Comparison of ENCODE assay signal across 17 cellular contexts in the genomic region with DNA sequence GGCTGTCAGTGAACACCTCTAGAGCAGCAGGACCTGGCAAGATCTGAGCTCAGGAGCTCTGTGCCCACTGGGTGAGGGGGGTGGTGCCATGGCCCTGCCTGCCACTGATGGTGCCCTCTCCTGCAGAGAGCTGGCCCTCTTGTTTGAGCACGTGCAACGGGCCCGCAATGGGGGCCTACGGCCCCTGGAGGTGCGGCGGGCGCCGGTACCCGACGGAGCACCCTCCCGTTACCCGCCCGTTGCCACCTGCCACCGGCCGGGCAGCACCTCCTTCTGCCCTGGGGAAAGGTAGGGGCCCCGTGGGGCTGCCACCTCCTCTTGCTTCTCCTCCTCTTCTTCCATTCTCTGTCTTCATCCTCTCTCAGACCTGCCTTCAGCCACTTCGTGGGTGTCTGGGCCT. TPM values are rescaled to one million over a fixed set of nuclear protein-coding genes. Genes with fewer than 3 reads are reported as not detected.
"Had no signal": no experiment of that assay in that cellular context is flagged by ENCODE, and none has a peak within 500 bp of the region (broad histone marks: within the 10 kb centered on the region; RNA-seq: fewer than 3 reads in every experiment).

No MANE protein-coding gene starts in this region.

- H3K4me3 Mint-ChIP-seq: activated CD8-positive, alpha-beta memory T cell treated with anti-CD3 and anti-CD28 coated beads, Interleukin-2, amount 10 ng/mL, durations not matched to agents 7 days and 5 days; activated naive CD8-positive, alpha-beta T cell treated with anti-CD3 and anti-CD28 coated beads, Interleukin-2, amount 50 U/mL, for 24 hours; activated T-cell treated with anti-CD3 and anti-CD28 coated beads, Interleukin-2, amount 50 U/mL, for 24 hours; brain; immature natural killer cell; nephron progenitor cell had no signal

- H3K36me3 Mint-ChIP-seq: activated CD8-positive, alpha-beta memory T cell treated with anti-CD3 and anti-CD28 coated beads, Interleukin-2, amount 10 ng/mL, durations not matched to agents 7 days and 5 days; brain; immature natural killer cell had no signal

- H3K4me1 ChIP-seq: right atrium auricular region had no signal

- H3K4me3 ChIP-seq: lung, right atrium auricular region, smooth muscle cell, transverse colon had no signal

- H3K27ac ChIP-seq: right atrium auricular region had no signal

- ATAC-seq: activated CD8-positive, alpha-beta memory T cell treated with anti-CD3 and anti-CD28 coated beads, Interleukin-2, amount 10 ng/mL, durations not matched to agents 7 days and 5 days; activated naive CD8-positive, alpha-beta T cell treated with anti-CD3 and anti-CD28 coated beads, Interleukin-2, amount 50 U/mL, for 24 hours; esophagus mucosa had no signal

- DNase-seq: activated CD4-positive, alpha-beta T cell treated with anti-CD3 and anti-CD28 coated beads, Interleukin-2, amount 50 U/mL, for 4 hours; activated CD4-positive, CD25-positive, alpha-beta regulatory T cell treated with anti-CD3 and anti-CD28 coated beads, Interleukin-2, amount 50 U/mL, for 72 hours; activated CD8-positive, alpha-beta memory T cell treated with anti-CD3 and anti-CD28 coated beads, Interleukin-2, amount 10 ng/mL, durations not matched to agents 7 days and 5 days; activated gamma-delta T cell; activated naive CD8-positive, alpha-beta T cell treated with anti-CD3 and anti-CD28 coated beads, Interleukin-2, amount 50 U/mL, for 24 hours; activated T-cell treated with anti-CD3 and anti-CD28 coated beads, Interleukin-2, amount 50 U/mL, for 24 hours; cerebellar nuclear complex; immature natural killer cell; nephron progenitor cell; posterior cingulate gyrus; transverse colon had no signal

- H3K27ac Mint-ChIP-seq: activated CD8-positive, alpha-beta memory T cell treated with anti-CD3 and anti-CD28 coated beads, Interleukin-2, amount 10 ng/mL, durations not matched to agents 7 days and 5 days; activated naive CD8-positive, alpha-beta T cell treated with anti-CD3 and anti-CD28 coated beads, Interleukin-2, amount 50 U/mL, for 24 hours; activated T-cell treated with anti-CD3 and anti-CD28 coated beads, Interleukin-2, amount 50 U/mL, for 24 hours had no signal

- H3K27me3 Mint-ChIP-seq: activated CD8-positive, alpha-beta memory T cell treated with anti-CD3 and anti-CD28 coated beads, Interleukin-2, amount 10 ng/mL, durations not matched to agents 7 days and 5 days; activated naive CD8-positive, alpha-beta T cell treated with anti-CD3 and anti-CD28 coated beads, Interleukin-2, amount 50 U/mL, for 24 hours; activated T-cell treated with anti-CD3 and anti-CD28 coated beads, Interleukin-2, amount 50 U/mL, for 24 hours had no signal

- H3K27me3 ChIP-seq: right atrium auricular region, transverse colon had no signal

- H3K36me3 ChIP-seq: right atrium auricular region, transverse colon had no signal

- H3K9me3 Mint-ChIP-seq: activated naive CD8-positive, alpha-beta T cell treated with anti-CD3 and anti-CD28 coated beads, Interleukin-2, amount 50 U/mL, for 24 hours; activated T-cell treated with anti-CD3 and anti-CD28 coated beads, Interleukin-2, amount 50 U/mL, for 24 hours; immature natural killer cell; nephron progenitor cell had no signal

- H3K9me3 ChIP-seq: right atrium auricular region, transverse colon had no signal

RNA-seq across cellular contexts. Expression of gene KCNQ4, which starts 40.4 kb away (rescaled TPM):
- total RNA-seq: dermis microvascular lymphatic vessel endothelial cell, smooth muscle cell had no signal
- polyA plus RNA-seq: immature natural killer cell had no signal
